In the genomic region with DNA sequence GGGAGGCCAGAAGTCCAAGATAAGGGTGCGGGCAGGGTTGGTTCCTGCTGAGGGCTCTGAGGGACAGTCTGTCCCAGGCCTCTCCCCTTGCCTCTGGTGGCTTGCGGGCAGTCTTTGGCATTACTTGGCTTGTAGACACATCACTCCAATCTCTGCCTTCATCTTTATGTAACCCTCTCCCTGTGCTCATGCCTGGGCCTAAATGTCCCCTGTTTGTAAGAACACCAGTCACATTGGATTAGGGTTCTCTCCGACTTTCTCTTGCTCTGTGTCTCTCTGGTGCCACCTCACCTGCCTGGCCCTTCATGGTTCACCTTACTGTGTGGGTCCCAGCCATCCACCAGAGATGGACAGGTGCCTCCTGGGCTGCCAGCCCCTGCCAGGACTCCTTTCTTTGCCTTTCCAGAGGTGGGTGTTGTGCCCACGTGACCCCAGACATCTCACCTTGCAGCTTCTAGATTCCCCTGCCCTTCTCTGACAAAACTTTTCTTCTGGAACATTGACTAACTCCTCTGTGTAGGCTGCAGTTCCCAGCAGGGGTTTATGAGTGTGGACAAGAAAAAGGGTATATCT, we compare ENCODE assay signal across 19 cellular contexts.
DNase-seq lines count a peak whose midpoint lies in the region; ATAC-seq, FAIRE-seq and TF ChIP-seq lines count a peak whose summit lies in the region.
"Had no signal": no experiment of that assay in that cellular context is flagged by ENCODE, and none has a peak within 500 bp of the region (broad histone marks: within the 10 kb centered on the region; RNA-seq: fewer than 3 reads in every experiment).

No MANE protein-coding gene starts in this region.

- no peak for TF ChIP-seq CTCF in A549 (IDR thresholded peaks at IDR 0.05)
- TF ChIP-seq CTCF in Caco-2 (IDR thresholded peaks at IDR 0.05; ENCODE audit: insufficient read depth in 1 of 2, low read depth in 1 of 2, low read length in 1 of 2, severe bottlenecking in 1 of 2, unreplicated experiment in 1 of 2): no peak
- no peak for TF ChIP-seq CTCF in activated CD8-positive, alpha-beta T cell treated with anti-CD3 and anti-CD28 coated beads for 36 hours (IDR thresholded peaks at IDR 0.05)
- TF ChIP-seq CTCF in mesothelial cell of epicardium (IDR thresholded peaks at IDR 0.05; ENCODE audit: unreplicated experiment): no peak
- TF ChIP-seq CTCF in H9 (conservative IDR thresholded peaks at IDR 0.05): no peak

- TF ChIP-seq RAD21 in A549 (conservative IDR thresholded peaks at IDR 0.05 in 1 of 2, IDR thresholded peaks at IDR 0.05 in 1 of 2): no peak

- no peak for ATAC-seq in A549
- no peak for ATAC-seq in activated CD8-positive, alpha-beta T cell treated with anti-CD3 and anti-CD28 coated beads for 36 hours
- no peak for ATAC-seq in left cardiac atrium
- no peak for ATAC-seq in GM18907 (IDR thresholded peaks at IDR 0.05; ENCODE audit: unreplicated experiment)
- ATAC-seq: HepG2, upper lobe of right lung had no signal

- no peak overlapping the region for H3K9ac ChIP-seq in H9 (ENCODE audit: extremely low read depth, insufficient read length, low read length)

- no peak overlapping the region for H2BK120ac ChIP-seq in H9 (ENCODE audit: low read depth, low read length, poor library complexity, severe bottlenecking)

- peaks cover 59% of the 10 kb centered on the region for H3K4me1 ChIP-seq in A549
- H3K4me1 ChIP-seq in Caco-2: peaks cover 8% of the 10 kb centered on the region
- H3K4me1 ChIP-seq in H9 (ENCODE audit: insufficient read depth, low read length): peaks cover 17% of the 10 kb centered on the region; the same call in 1 of the 2 replicates
- H3K4me1 ChIP-seq: upper lobe of right lung had no signal

- H3K9me3 ChIP-seq in A549 (no peaks in the 10 kb centered on the region), Caco-2 (no peaks in the 10 kb centered on the region), H9 (ENCODE audit: control insufficient read depth, low read depth, low read length) (no peaks in the 10 kb centered on the region)
- H3K9me3 ChIP-seq: upper lobe of right lung had no signal

- no peak overlapping the region for H2BK20ac ChIP-seq in H9 (ENCODE audit: low read depth, low read length, poor library complexity, severe bottlenecking)

- WGBS in A549 (ENCODE audit: missing lambda C conversion rate): 92% methylated on average over 4 of the region's 4 CpGs
- WGBS in H9 (ENCODE audit: extremely low coverage, insufficient read length, low lambda C conversion rate): no CpG with 5 or more reads among the region's 4 CpGs

- H3K27ac Mint-ChIP-seq in Caco-2 (ENCODE audit: unreplicated experiment): peak overlapping the region; percentile 41
- peak overlapping the region; percentile 82 for H3K27ac Mint-ChIP-seq in activated CD8-positive, alpha-beta T cell treated with anti-CD3 and anti-CD28 coated beads for 36 hours
- H3K27ac Mint-ChIP-seq in mesothelial cell of epicardium: peak overlapping the region; percentile 79
- H3K27ac Mint-ChIP-seq in H9: peak overlapping the region in 1 of 3 experiments; percentile 19; a peak in 1 of 7 replicates
- H3K27ac Mint-ChIP-seq: B cell had no signal

- H3K4me1 Mint-ChIP-seq in Caco-2 (ENCODE audit: low read depth, unreplicated experiment): peaks cover 10% of the 10 kb centered on the region
- H3K4me1 Mint-ChIP-seq in activated CD8-positive, alpha-beta T cell treated with anti-CD3 and anti-CD28 coated beads for 36 hours (ENCODE audit: low read depth): peaks cover 68% of the 10 kb centered on the region
- peaks cover 56% of the 10 kb centered on the region for H3K4me1 Mint-ChIP-seq in mesothelial cell of epicardium
- peaks cover 54 to 62% of the 10 kb centered on the region in 2 experiments for H3K4me1 Mint-ChIP-seq in H9

- H3K79me1 ChIP-seq in H9 (ENCODE audit: insufficient read depth, low read depth, low read length, poor library complexity, severe bottlenecking): no peaks in the 10 kb centered on the region

- no peak overlapping the region for H3K23ac ChIP-seq in H9 (ENCODE audit: insufficient read length, low read depth, low read length)

- no peak overlapping the region for H3K56ac ChIP-seq in H9 (ENCODE audit: insufficient read length, low read depth, low read length)

- no peak overlapping the region for H2AK5ac ChIP-seq in H9 (ENCODE audit: insufficient read length, low read length)

- no peaks in the 10 kb centered on the region for H3K27me3 ChIP-seq in Caco-2 (replicated peaks; ENCODE audit: control insufficient read depth, insufficient read depth, low read length)
- H3K27me3 ChIP-seq in H9 (ENCODE audit: insufficient read depth, low read length): no peaks in the 10 kb centered on the region; the same call in none of the 2 replicates
- H3K27me3 ChIP-seq: upper lobe of right lung had no signal

- H3T11ph ChIP-seq in H9 (ENCODE audit: low read length): no peak overlapping the region

- no peak overlapping the region for H2BK15ac ChIP-seq in H9 (ENCODE audit: low read depth, low read length)

- TF ChIP-seq POLR2A in A549 (IDR thresholded peaks at IDR 0.05; ENCODE audit: low read length): no peak

- FAIRE-seq in A549 (lab: Jason Lieb, UNC): no peak
- FAIRE-seq: GM12892, HepG2 had no signal

- no peak overlapping the region for H2AFZ ChIP-seq in H9 (ENCODE audit: low read length)

- H3K14ac ChIP-seq in H9 (ENCODE audit: insufficient read depth, low read length): no peak overlapping the region

- intact Hi-C loops in Caco-2 (cut with micrococcal nuclease; ENCODE audit: unreplicated experiment): no loop called here
- intact Hi-C loops in activated CD8-positive, alpha-beta T cell treated with anti-CD3 and anti-CD28 coated beads for 36 hours (cut with micrococcal nuclease): loop anchor here (2.0 kb wide), 1 partner anchor 21 kb away; no protein-coding TSS in a partner anchor
- intact Hi-C loops in left cardiac atrium (cut with DNase I): no loop called here

- peak overlapping the region; percentile 78 to 85 for H3K27ac ChIP-seq in A549
- H3K27ac ChIP-seq in H9 (ENCODE audit: insufficient read length, low read depth, low read length): no peak overlapping the region
- H3K27ac ChIP-seq: upper lobe of right lung had no signal

- H3K4me3 Mint-ChIP-seq in Caco-2 (ENCODE audit: unreplicated experiment): no peak overlapping the region
- H3K4me3 Mint-ChIP-seq in activated CD8-positive, alpha-beta T cell treated with anti-CD3 and anti-CD28 coated beads for 36 hours: no peak overlapping the region
- H3K4me3 Mint-ChIP-seq in mesothelial cell of epicardium: no peak overlapping the region
- no peak overlapping the region for H3K4me3 Mint-ChIP-seq in H9
- H3K4me3 Mint-ChIP-seq: B cell had no signal

- H3K27me3 Mint-ChIP-seq in Caco-2 (ENCODE audit: insufficient read depth, unreplicated experiment) (no peaks in the 10 kb centered on the region), mesothelial cell of epicardium (ENCODE audit: low read depth) (no peaks in the 10 kb centered on the region), H9 (ENCODE audit: low read depth) (no peaks in the 10 kb centered on the region)
- no peaks in the 10 kb centered on the region for H3K27me3 Mint-ChIP-seq in activated CD8-positive, alpha-beta T cell treated with anti-CD3 and anti-CD28 coated beads for 36 hours
- H3K27me3 Mint-ChIP-seq: B cell had no signal

- H3K23me2 ChIP-seq in H9 (ENCODE audit: insufficient read length, low read depth, low read length, poor library complexity, severe bottlenecking): no peaks in the 10 kb centered on the region

- no peaks in the 10 kb centered on the region for H3K79me2 ChIP-seq in H9 (ENCODE audit: insufficient read depth, low read length)

- H3K4me3 ChIP-seq in A549: no peak overlapping the region
- no peak overlapping the region for H3K4me3 ChIP-seq in Caco-2 (ENCODE audit: low read depth, low read length)
- H3K4me3 ChIP-seq: upper lobe of right lung had no signal

- H4K20me1 ChIP-seq in H9 (ENCODE audit: control insufficient read depth, insufficient read depth, insufficient read length): no peaks in the 10 kb centered on the region

- TF ChIP-seq EP300 in A549 (IDR thresholded peaks at IDR 0.05): no peak

- H2BK5ac ChIP-seq in H9 (ENCODE audit: insufficient read length, low read length): no peak overlapping the region

- no peak overlapping the region for H3K18ac ChIP-seq in H9 (ENCODE audit: insufficient read length, low read depth, low read length)

- H2BK12ac ChIP-seq in H9 (ENCODE audit: insufficient read length, low read depth, low read length): no peak overlapping the region

- no peak for DNase-seq in A549 (ENCODE audit: low read depth in 1 of 2, low spot score in 1 of 2)
- DNase-seq in Caco-2: no peak
- DNase-seq in activated CD8-positive, alpha-beta T cell treated with anti-CD3 and anti-CD28 coated beads for 36 hours: no peak
- no peak for DNase-seq in mesothelial cell of epicardium (ENCODE audit: low spot score in 2 of 2, unreplicated experiment in 2 of 2)
- no peak for DNase-seq in islet precursor cell
- DNase-seq in left cardiac atrium: no peak
- DNase-seq in H9: no peak
- DNase-seq: activated CD4-positive, CD25-positive, alpha-beta regulatory T cell; activated effector memory CD4-positive, alpha-beta T cell treated with Interleukin-2 at 50 U/mL for 16 hours; DMS79 treated with DMSO at 0.1 percent for 48 hours; foreskin melanocyte; midbrain; NCI-H1417; NCI-H226; upper lobe of right lung had no signal

- CTCF ChIA-PET in A549 (lab: Yijun Ruan, JAX): interaction anchor here (0.7 to 1.4 kb wide), 2 partner anchors 8 to 74 kb away, joined by 3 read pairs; no protein-coding TSS in a partner anchor
- CTCF ChIA-PET in Caco-2 (lab: Charles Lee): no interaction called here
- CTCF ChIA-PET in activated CD8-positive, alpha-beta T cell treated with anti-CD3 and anti-CD28 coated beads for 36 hours (lab: Charles Lee): no interaction called here

- peaks cover 45% of the 10 kb centered on the region for H3K36me3 Mint-ChIP-seq in Caco-2 (ENCODE audit: insufficient read depth, unreplicated experiment)
- peaks cover 7% of the 10 kb centered on the region for H3K36me3 Mint-ChIP-seq in activated CD8-positive, alpha-beta T cell treated with anti-CD3 and anti-CD28 coated beads for 36 hours (ENCODE audit: low read depth)
- H3K36me3 Mint-ChIP-seq in mesothelial cell of epicardium: no peaks in the 10 kb centered on the region
- H3K36me3 Mint-ChIP-seq in H9 (ENCODE audit: insufficient read depth in 1 of 3, low read depth in 3 of 3): peaks cover 0 to under 1% (median 0%) of the 10 kb centered on the region in 3 experiments; a peak in 2 of 7 replicates

- H4K8ac ChIP-seq in H9 (replicated peaks; ENCODE audit: insufficient read length, low read depth, low read length): no peak overlapping the region

- H3K4ac ChIP-seq in H9 (ENCODE audit: low read depth, low read length): no peak overlapping the region

- no peak overlapping the region for H4K5ac ChIP-seq in H9 (ENCODE audit: insufficient read length, low read depth, low read length)

- no peak overlapping the region for H4K91ac ChIP-seq in H9 (ENCODE audit: insufficient read length, low read depth, low read length)

- H3K4me2 ChIP-seq in A549: peak overlapping the region; percentile 48; the same call in 1 of the 3 replicates
- no peak overlapping the region for H3K4me2 ChIP-seq in H9 (ENCODE audit: insufficient read depth, insufficient read length, low read length)

- POLR2A ChIA-PET in A549 (lab: Yijun Ruan, JAX): no interaction called here
- POLR2A ChIA-PET in Caco-2 (lab: Charles Lee): no interaction called here
- POLR2A ChIA-PET in activated CD8-positive, alpha-beta T cell treated with anti-CD3 and anti-CD28 coated beads for 36 hours (lab: Charles Lee): interaction anchor here (1.0 to 1.4 kb wide), 4 partner anchors 11 to 22 kb away, joined by 3 to 6 read pairs (median 4); no protein-coding TSS in a partner anchor

- no TSS peak for BruUV-seq in Caco-2 (replicated peaks; lab: Mats Ljungman, UMichigan)

- H3K36me3 ChIP-seq in Caco-2 (ENCODE audit: control insufficient read depth, insufficient read depth, low read length): no peaks in the 10 kb centered on the region
- H3K36me3 ChIP-seq: upper lobe of right lung had no signal

- H3K9me3 Mint-ChIP-seq in Caco-2 (ENCODE audit: unreplicated experiment): peaks cover 4% of the 10 kb centered on the region
- no peaks in the 10 kb centered on the region for H3K9me3 Mint-ChIP-seq in activated CD8-positive, alpha-beta T cell treated with anti-CD3 and anti-CD28 coated beads for 36 hours
- no peaks in the 10 kb centered on the region for H3K9me3 Mint-ChIP-seq in mesothelial cell of epicardium
- H3K9me3 Mint-ChIP-seq in H9: no peaks in the 10 kb centered on the region
